ENCODE assay signal across 18 cellular contexts in the genomic region with DNA sequence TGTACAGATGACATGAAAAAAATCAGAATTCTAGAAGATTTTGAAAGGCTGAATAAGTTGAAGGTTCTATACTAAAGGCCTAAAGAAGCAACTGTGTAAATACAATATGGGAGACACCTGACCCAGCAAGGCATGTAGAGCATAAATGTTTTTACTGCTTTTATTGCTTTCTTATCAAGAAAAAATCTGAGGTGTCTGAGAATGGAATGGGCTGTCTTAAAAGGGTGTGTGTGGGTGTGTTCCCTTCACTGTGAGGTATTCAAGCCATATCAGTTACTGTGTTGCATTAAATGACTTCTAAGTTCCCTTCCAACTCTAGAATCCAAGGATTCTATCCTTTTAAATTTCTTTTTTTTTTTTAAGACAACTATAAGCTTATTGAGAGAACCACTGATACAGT. TPM values are rescaled to one million over a fixed set of nuclear protein-coding genes. Genes with fewer than 3 reads are reported as not detected.
DNase-seq lines count a peak whose midpoint lies in the region; ATAC-seq and TF ChIP-seq lines count a peak whose summit lies in the region.
"Had no signal": no experiment of that assay in that cellular context is flagged by ENCODE, and none has a peak within 500 bp of the region (broad histone marks: within the 10 kb centered on the region; RNA-seq: fewer than 3 reads in every experiment).

No MANE protein-coding gene starts in this region.

- H3K4me3 ChIP-seq in OCI-LY3 (ENCODE audit: low read length) (peak overlapping the region; percentile 31; the same call in 1 of the 2 replicates), hepatocyte (no peak overlapping the region)
- H3K4me3 ChIP-seq: uterus had no signal

- H2AFZ ChIP-seq in OCI-LY3 (ENCODE audit: low read depth, low read length) (no peak overlapping the region), hepatocyte (no peak overlapping the region)

- H3K36me3 Mint-ChIP-seq in activated T-cell treated with anti-CD3 and anti-CD28 coated beads, Interleukin-2, amount 50 U/mL, for 24 hours (ENCODE audit: low read depth) = peaks cover 6% of the 10 kb centered on the region
- H3K36me3 Mint-ChIP-seq in activated T-cell treated with anti-CD3 and anti-CD28 coated beads, Interleukin-2, amount 50 U/mL, for 4 hours (ENCODE audit: insufficient read depth) = peaks cover 2% of the 10 kb centered on the region
- peaks cover 6% of the 10 kb centered on the region for H3K36me3 Mint-ChIP-seq in stimulated activated effector memory CD8-positive, alpha-beta T cell treated with anti-CD3 and anti-CD28 coated beads, Interleukin-12 subunit alpha, Interleukin-12 subunit beta, amount 100 ng/mL, for 72 hours

- H3K4me3 Mint-ChIP-seq in activated T-cell treated with anti-CD3 and anti-CD28 coated beads, Interleukin-2, amount 50 U/mL, for 24 hours = no peak overlapping the region
- no peak overlapping the region for H3K4me3 Mint-ChIP-seq in activated T-cell treated with anti-CD3 and anti-CD28 coated beads, Interleukin-2, amount 50 U/mL, for 4 hours
- peak overlapping the region; percentile 56 for H3K4me3 Mint-ChIP-seq in stimulated activated effector memory CD8-positive, alpha-beta T cell treated with anti-CD3 and anti-CD28 coated beads, Interleukin-12 subunit alpha, Interleukin-12 subunit beta, amount 100 ng/mL, for 72 hours

- H4K20me1 ChIP-seq in OCI-LY3 (ENCODE audit: insufficient read depth, low read length) = no peaks in the 10 kb centered on the region
- no peaks in the 10 kb centered on the region for H4K20me1 ChIP-seq in hepatocyte (ENCODE audit: insufficient read depth, poor library complexity, severe bottlenecking)

- no peak for TF ChIP-seq CTCF in OCI-LY3 (IDR thresholded peaks at IDR 0.05; ENCODE audit: low read depth, low read length)
- no peak for TF ChIP-seq CTCF in hepatocyte (IDR thresholded peaks at IDR 0.05; ENCODE audit: poor library complexity)

- H3K9ac ChIP-seq in OCI-LY3 (ENCODE audit: low read length) = no peak overlapping the region

- H3K4me2 ChIP-seq in OCI-LY3 (ENCODE audit: low read length) (peak overlapping the region; percentile 84), hepatocyte (peak overlapping the region; percentile 32)

- H3K4me1 ChIP-seq in OCI-LY3 (ENCODE audit: low read length) = peaks cover 73% of the 10 kb centered on the region
- peaks cover 21% of the 10 kb centered on the region for H3K4me1 ChIP-seq in hepatocyte (ENCODE audit: insufficient read depth)
- H3K4me1 ChIP-seq: uterus had no signal

- H3K36me3 ChIP-seq in OCI-LY3 (replicated peaks; ENCODE audit: low read depth, low read length) (no peaks in the 10 kb centered on the region), hepatocyte (replicated peaks; ENCODE audit: insufficient read depth, low read depth) (no peaks in the 10 kb centered on the region)
- H3K36me3 ChIP-seq: BE2C, uterus had no signal

- peaks cover 95% of the 10 kb centered on the region for H3K4me1 Mint-ChIP-seq in activated T-cell treated with anti-CD3 and anti-CD28 coated beads, Interleukin-2, amount 50 U/mL, for 24 hours (ENCODE audit: low read depth)
- H3K4me1 Mint-ChIP-seq in activated T-cell treated with anti-CD3 and anti-CD28 coated beads, Interleukin-2, amount 50 U/mL, for 4 hours (ENCODE audit: low read depth) = peaks cover 91% of the 10 kb centered on the region
- H3K4me1 Mint-ChIP-seq in stimulated activated effector memory CD8-positive, alpha-beta T cell treated with anti-CD3 and anti-CD28 coated beads, Interleukin-12 subunit alpha, Interleukin-12 subunit beta, amount 100 ng/mL, for 72 hours = peaks cover 80% of the 10 kb centered on the region

- H3K9me3 ChIP-seq in OCI-LY3 (ENCODE audit: insufficient read depth, low read length) (no peaks in the 10 kb centered on the region), hepatocyte (ENCODE audit: low read depth) (no peaks in the 10 kb centered on the region)
- H3K9me3 ChIP-seq: BE2C, uterus had no signal

- no peaks in the 10 kb centered on the region for H3K9me3 Mint-ChIP-seq in activated T-cell treated with anti-CD3 and anti-CD28 coated beads, Interleukin-2, amount 50 U/mL, for 24 hours
- H3K9me3 Mint-ChIP-seq in activated T-cell treated with anti-CD3 and anti-CD28 coated beads, Interleukin-2, amount 50 U/mL, for 4 hours = no peaks in the 10 kb centered on the region
- H3K9me3 Mint-ChIP-seq in stimulated activated effector memory CD8-positive, alpha-beta T cell treated with anti-CD3 and anti-CD28 coated beads, Interleukin-12 subunit alpha, Interleukin-12 subunit beta, amount 100 ng/mL, for 72 hours = no peaks in the 10 kb centered on the region

- H3K79me2 ChIP-seq in OCI-LY3 (ENCODE audit: low read length) = peaks cover 100% of the 10 kb centered on the region
- H3K79me2 ChIP-seq in hepatocyte = peaks cover 64% of the 10 kb centered on the region

- no peak for DNase-seq in activated T-cell treated with anti-CD3 and anti-CD28 coated beads, Interleukin-2, amount 50 U/mL, for 24 hours
- no peak for DNase-seq in activated T-cell treated with anti-CD3 and anti-CD28 coated beads, Interleukin-2, amount 50 U/mL, for 4 hours
- peak; percentile 63 for DNase-seq in hepatocyte (ENCODE audit: low spot score)
- no peak for DNase-seq in stimulated activated effector memory CD8-positive, alpha-beta T cell treated with anti-CD3 and anti-CD28 coated beads, Interleukin-12 subunit alpha, Interleukin-12 subunit beta, amount 100 ng/mL, for 72 hours (ENCODE audit: low spot score in 2 of 2)
- no peak for DNase-seq in germinal center (ENCODE audit: low spot score)
- DNase-seq: 8988T; activated CD8-positive, alpha-beta memory T cell treated with anti-CD3 and anti-CD28 coated beads, Interleukin-2, amount 50 U/mL, for 48 hours; activated naive CD4-positive, alpha-beta T cell treated with Interleukin-2 at 50 U/mL for 16 hours; BE2C; DMS 273 treated with DMSO at 0.1 percent for 48 hours; left ventricle myocardium superior; NCI-H1417; NCI-H524; SHP77; uterus had no signal

- H3K27me3 Mint-ChIP-seq in activated T-cell treated with anti-CD3 and anti-CD28 coated beads, Interleukin-2, amount 50 U/mL, for 24 hours = no peaks in the 10 kb centered on the region
- H3K27me3 Mint-ChIP-seq in activated T-cell treated with anti-CD3 and anti-CD28 coated beads, Interleukin-2, amount 50 U/mL, for 4 hours (ENCODE audit: low read depth) = no peaks in the 10 kb centered on the region

- ATAC-seq in activated T-cell treated with anti-CD3 and anti-CD28 coated beads, Interleukin-2, amount 50 U/mL, for 4 hours = no peak
- no peak for ATAC-seq in stimulated activated effector memory CD8-positive, alpha-beta T cell treated with anti-CD3 and anti-CD28 coated beads, Interleukin-12 subunit alpha, Interleukin-12 subunit beta, amount 100 ng/mL, for 72 hours
- ATAC-seq in HG02610 (IDR thresholded peaks at IDR 0.05; ENCODE audit: unreplicated experiment) (no peak), GM21447 (IDR thresholded peaks at IDR 0.05; ENCODE audit: unreplicated experiment) (no peak)
- ATAC-seq: left ventricle myocardium superior had no signal

- peak overlapping the region; percentile 77 for H3K27ac Mint-ChIP-seq in activated T-cell treated with anti-CD3 and anti-CD28 coated beads, Interleukin-2, amount 50 U/mL, for 24 hours
- peak overlapping the region; percentile 81 for H3K27ac Mint-ChIP-seq in stimulated activated effector memory CD8-positive, alpha-beta T cell treated with anti-CD3 and anti-CD28 coated beads, Interleukin-12 subunit alpha, Interleukin-12 subunit beta, amount 100 ng/mL, for 72 hours

- H3K27me3 ChIP-seq in OCI-LY3 (ENCODE audit: low read depth, low read length) (no peaks in the 10 kb centered on the region), hepatocyte (no peaks in the 10 kb centered on the region)
- H3K27me3 ChIP-seq: BE2C, uterus had no signal

- no peaks in the 10 kb centered on the region for H3K9me2 ChIP-seq in hepatocyte (replicated peaks; ENCODE audit: insufficient read depth)

- H3K27ac ChIP-seq in OCI-LY3 (ENCODE audit: low read length) = peak overlapping the region; percentile 46
- peak overlapping the region; percentile 94 for H3K27ac ChIP-seq in hepatocyte
- H3K27ac ChIP-seq: uterus had no signal

RNA-seq across cellular contexts. Expression of gene ATP8A1, which starts 15.8 kb away (rescaled TPM):
- 10 to 100 TPM in 2 of 3 donors, 1 to 10 TPM in 1; 8.1 to 14.8 (median 11.4) TPM for total RNA-seq in activated T-cell treated with anti-CD3 and anti-CD28 coated beads, Interleukin-2, amount 50 U/mL, for 4 hours
- 42.1 and 52.3 TPM in 2 replicates for total RNA-seq in hepatocyte
- 3.3 and 4.4 TPM in 2 replicates for polyA plus RNA-seq in hepatocyte
